23 cellular contexts compared by ENCODE assay signal in the genomic region with DNA sequence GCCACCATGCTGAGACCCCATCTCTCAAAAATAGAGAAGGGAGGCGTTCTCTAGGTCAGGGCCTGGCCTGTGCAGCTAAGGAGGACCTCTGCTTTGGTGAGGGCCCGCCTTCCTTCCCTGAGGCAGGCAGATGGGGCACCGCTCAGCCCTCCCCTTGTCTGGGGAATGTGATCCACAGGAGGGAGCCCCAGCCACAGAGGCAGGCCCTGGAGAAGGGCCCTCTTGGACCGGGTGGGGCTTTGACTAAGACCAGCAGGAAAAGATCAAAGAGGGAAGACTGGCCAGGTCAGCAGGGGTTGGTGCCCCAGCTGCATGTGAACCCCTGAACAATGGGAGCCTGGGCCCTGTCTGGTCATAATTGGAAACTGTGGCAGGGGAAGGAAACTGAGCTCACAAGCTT.
"Had no signal": no experiment of that assay in that cellular context is flagged by ENCODE, and none has a peak within 500 bp of the region (broad histone marks: within the 10 kb centered on the region; RNA-seq: fewer than 3 reads in every experiment).

No MANE protein-coding gene starts in this region.

- H3K27ac ChIP-seq: colonic mucosa, foreskin keratinocyte, left lung, neural progenitor cell, ovary, psoas muscle, right lobe of liver, stomach, upper lobe of left lung had no signal

- H3K27me3 ChIP-seq: colonic mucosa, foreskin keratinocyte, left lung, neural progenitor cell, ovary, right lobe of liver, stomach, upper lobe of left lung had no signal

- DNase-seq: activated CD4-positive, alpha-beta memory T cell treated with anti-CD3 and anti-CD28 coated beads, Interleukin-2, amount 10 ng/mL, durations not matched to agents 7 days and 5 days; activated CD4-positive, alpha-beta T cell treated with anti-CD3 and anti-CD28 coated beads for 4 hours; activated CD8-positive, alpha-beta memory T cell treated with anti-CD3 and anti-CD28 coated beads, Interleukin-2, amount 10 ng/mL, durations not matched to agents 7 days and 5 days; activated naive CD4-positive, alpha-beta T cell; activated naive CD8-positive, alpha-beta T cell treated with anti-CD3 and anti-CD28 coated beads for 36 hours; central memory CD4-positive, alpha-beta T cell; colonic mucosa; foreskin keratinocyte; glutamatergic neuron; mammary epithelial cell; psoas muscle; right lobe of liver; stimulated activated CD4-positive, alpha-beta T cell treated with anti-CD3 and anti-CD28 coated beads, Interleukin-4, amount 100 ng/mL, for 24 hours; stomach; upper lobe of left lung had no signal

- ATAC-seq: activated CD8-positive, alpha-beta memory T cell treated with anti-CD3 and anti-CD28 coated beads, Interleukin-2, amount 10 ng/mL, durations not matched to agents 7 days and 5 days; foreskin keratinocyte; left lung; psoas muscle; right lobe of liver; stimulated activated effector memory CD8-positive, alpha-beta T cell treated with anti-CD3 and anti-CD28 coated beads, Interleukin-12 subunit alpha, Interleukin-12 subunit beta, amount 100 ng/mL, for 72 hours had no signal

- H3K27me3 Mint-ChIP-seq: activated CD4-positive, alpha-beta memory T cell treated with anti-CD3 and anti-CD28 coated beads, Interleukin-2, amount 10 ng/mL, durations not matched to agents 7 days and 5 days; activated CD8-positive, alpha-beta memory T cell treated with anti-CD3 and anti-CD28 coated beads, Interleukin-2, amount 10 ng/mL, durations not matched to agents 7 days and 5 days; activated naive CD8-positive, alpha-beta T cell treated with anti-CD3 and anti-CD28 coated beads for 36 hours; brain had no signal

- H3K9me3 Mint-ChIP-seq: activated CD4-positive, alpha-beta memory T cell treated with anti-CD3 and anti-CD28 coated beads, Interleukin-2, amount 10 ng/mL, durations not matched to agents 7 days and 5 days; activated naive CD8-positive, alpha-beta T cell treated with anti-CD3 and anti-CD28 coated beads for 36 hours; neural progenitor cell; stimulated activated effector memory CD8-positive, alpha-beta T cell treated with anti-CD3 and anti-CD28 coated beads, Interleukin-12 subunit alpha, Interleukin-12 subunit beta, amount 100 ng/mL, for 72 hours; T-helper 2 cell treated with Interferon-gamma antibody and Interleukin-4, amounts not matched to agents 5 μg/mL and 100 μg/mL, for 36 hours had no signal

- H3K36me3 ChIP-seq: ovary had no signal

- H3K4me3 Mint-ChIP-seq: activated CD4-positive, alpha-beta memory T cell treated with anti-CD3 and anti-CD28 coated beads, Interleukin-2, amount 10 ng/mL, durations not matched to agents 7 days and 5 days; activated CD8-positive, alpha-beta memory T cell treated with anti-CD3 and anti-CD28 coated beads, Interleukin-2, amount 10 ng/mL, durations not matched to agents 7 days and 5 days; activated naive CD8-positive, alpha-beta T cell treated with anti-CD3 and anti-CD28 coated beads for 36 hours; brain; neural progenitor cell; stimulated activated effector memory CD8-positive, alpha-beta T cell treated with anti-CD3 and anti-CD28 coated beads, Interleukin-12 subunit alpha, Interleukin-12 subunit beta, amount 100 ng/mL, for 72 hours; T-helper 2 cell treated with Interferon-gamma antibody and Interleukin-4, amounts not matched to agents 5 μg/mL and 100 μg/mL, for 36 hours had no signal

- H3K9ac ChIP-seq: neural progenitor cell had no signal

- FAIRE-seq: keratinocyte, TTC549 had no signal

- H3K27ac Mint-ChIP-seq: activated CD4-positive, alpha-beta memory T cell treated with anti-CD3 and anti-CD28 coated beads, Interleukin-2, amount 10 ng/mL, durations not matched to agents 7 days and 5 days; activated CD8-positive, alpha-beta memory T cell treated with anti-CD3 and anti-CD28 coated beads, Interleukin-2, amount 10 ng/mL, durations not matched to agents 7 days and 5 days; activated naive CD8-positive, alpha-beta T cell treated with anti-CD3 and anti-CD28 coated beads for 36 hours; neural progenitor cell; T-helper 2 cell treated with Interferon-gamma antibody and Interleukin-4, amounts not matched to agents 5 μg/mL and 100 μg/mL, for 36 hours had no signal

- H3K4me1 ChIP-seq: colonic mucosa, foreskin keratinocyte, neural progenitor cell had no signal

- H3K9me3 ChIP-seq: colonic mucosa, left lung, ovary, psoas muscle, right lobe of liver, stomach, upper lobe of left lung had no signal

- H3K4me3 ChIP-seq: colonic mucosa, left lung, neural progenitor cell, ovary, psoas muscle, right lobe of liver, stomach, upper lobe of left lung had no signal

- H3K4me2 ChIP-seq: neural progenitor cell had no signal

- H2AFZ ChIP-seq: neural progenitor cell had no signal
